In genomic region chr19:28351761-28352160, GRCh38 we compare ENCODE assay signal across 16 cellular contexts.
"Had no signal": no experiment of that assay in that cellular context is flagged by ENCODE, and none has a peak within 500 bp of the region (broad histone marks: within the 10 kb centered on the region; RNA-seq: fewer than 3 reads in every experiment).

No MANE protein-coding gene starts in this region.

- H3K27ac ChIP-seq: body of pancreas, prostate gland, right lobe of liver had no signal

- H3K27me3 ChIP-seq: body of pancreas, right lobe of liver had no signal

- ATAC-seq: activated T-helper 17 cell treated with anti-CD3 and anti-CD28 coated beads, Interleukin-2, amount 50 U/mL, for 72 hours; body of pancreas; left lobe of liver; natural killer cell treated with Interleukin-12 subunit alpha and Interleukin-12 subunit beta and Interleukin-15 and Interleukin-18, amount 100 ng/mL, for 72 hours; right lobe of liver; T-helper 17 cell; WTC11 had no signal

- H3K36me3 ChIP-seq: prostate gland, right lobe of liver had no signal

- DNase-seq: activated CD4-positive, alpha-beta T cell treated with anti-CD3 and anti-CD28 coated beads for 48 hours; activated CD8-positive, alpha-beta memory T cell treated with anti-CD3 and anti-CD28 coated beads for 24 hours; activated naive CD4-positive, alpha-beta T cell treated with anti-CD3 and anti-CD28 coated beads, Interleukin-2, amount 10 ng/mL, durations not matched to agents 7 days and 5 days; body of pancreas; endodermal cell; erythroblast; nucleus accumbens; right lobe of liver; stimulated activated CD4-positive, alpha-beta T cell treated with anti-CD3 and anti-CD28 coated beads, Interleukin-2, amount 100 ng/mL, for 24 hours; stimulated activated naive CD4-positive, alpha-beta T cell treated with Interleukin-2 at 50 U/mL for 16 hours; T-helper 17 cell had no signal

- H3K4me1 ChIP-seq: body of pancreas, prostate gland, right lobe of liver had no signal

- H3K9me3 ChIP-seq: prostate gland, right lobe of liver had no signal

- H3K4me3 ChIP-seq: body of pancreas, prostate gland, right lobe of liver had no signal
